Comparison of ENCODE assay signal across 15 cellular contexts in genomic region chr12:49388682-49389081, GRCh38. TPM values are rescaled to one million over a fixed set of nuclear protein-coding genes. Genes with fewer than 3 reads are reported as not detected.
"Had no signal": no experiment of that assay in that cellular context is flagged by ENCODE, and none has a peak within 500 bp of the region (broad histone marks: within the 10 kb centered on the region; RNA-seq: fewer than 3 reads in every experiment).

No MANE protein-coding gene starts in this region.

- H3K4me3 ChIP-seq: adrenal gland, body of pancreas, gastrocnemius medialis, heart right ventricle, left lung, neural progenitor cell, ovary, tibial artery, vagina had no signal

- H3K27ac Mint-ChIP-seq: activated CD4-positive, alpha-beta T cell treated with anti-CD3 and anti-CD28 coated beads for 36 hours; effector memory CD8-positive, alpha-beta T cell; neural progenitor cell had no signal

- H3K9me3 Mint-ChIP-seq: effector memory CD8-positive, alpha-beta T cell; neural progenitor cell had no signal

- H3K27me3 Mint-ChIP-seq: activated CD4-positive, alpha-beta T cell treated with anti-CD3 and anti-CD28 coated beads for 36 hours; effector memory CD8-positive, alpha-beta T cell had no signal

- H3K4me3 Mint-ChIP-seq: neural progenitor cell had no signal

- H3K36me3 ChIP-seq: adrenal gland, gastrocnemius medialis, heart right ventricle, left lung, neural progenitor cell, ovary, tibial artery, vagina had no signal

- H3K4me1 Mint-ChIP-seq: neural progenitor cell had no signal

- ATAC-seq: body of pancreas, gastrocnemius medialis, heart right ventricle, left lung had no signal

- H3K27me3 ChIP-seq: adrenal gland, body of pancreas, gastrocnemius medialis, heart right ventricle, left lung, neural progenitor cell, ovary, tibial artery, vagina had no signal

- H3K9ac ChIP-seq: neural progenitor cell had no signal

- H2AFZ ChIP-seq: neural progenitor cell had no signal

- H3K27ac ChIP-seq: adrenal gland, body of pancreas, epithelial cell of prostate, gastrocnemius medialis, heart right ventricle, left lung, neural progenitor cell, ovary, tibial artery, vagina, VCaP had no signal

- DNase-seq: gastrocnemius medialis, mesenchymal stem cell, ovary, T1000 had no signal

- H3K9me3 ChIP-seq: adrenal gland, body of pancreas, gastrocnemius medialis, heart right ventricle, left lung, ovary, tibial artery, vagina had no signal

- H3K4me1 ChIP-seq: adrenal gland, body of pancreas, heart right ventricle, left lung, neural progenitor cell, tibial artery, vagina had no signal

RNA-seq across cellular contexts. Expression of gene C1QL4, which starts 51.7 kb away (rescaled TPM):
- total RNA-seq: activated CD4-positive, alpha-beta T cell treated with anti-CD3 and anti-CD28 coated beads for 36 hours; body of pancreas; gastrocnemius medialis; heart right ventricle; left lung; ovary had no signal
- polyA plus RNA-seq: adrenal gland, heart right ventricle, ovary had no signal
